ENCODE assay signal across 12 cellular contexts in the genomic region with DNA sequence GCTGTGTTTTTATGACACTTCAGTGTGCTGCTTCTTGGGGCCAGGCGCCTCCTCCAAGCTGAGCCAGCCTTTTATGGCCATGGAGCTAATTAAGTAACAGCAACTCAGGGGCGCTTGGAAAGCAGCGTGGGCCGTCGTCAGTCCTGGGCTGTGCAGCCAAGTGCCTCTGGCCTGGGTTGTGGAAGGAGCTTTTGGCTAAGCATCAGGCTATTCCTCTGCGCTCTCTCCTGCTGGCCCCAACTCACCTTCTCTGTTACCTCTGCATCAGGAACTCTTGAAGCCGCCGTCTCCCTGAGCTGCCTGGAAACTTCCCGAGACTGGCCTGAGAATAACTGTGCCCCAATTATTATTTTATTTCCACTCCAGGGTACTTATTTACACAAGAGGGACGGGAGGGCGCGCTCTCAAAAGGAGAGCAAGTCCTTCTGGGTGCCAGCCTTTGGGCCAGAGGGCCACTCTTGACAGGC. TPM values are rescaled to one million over a fixed set of nuclear protein-coding genes. Genes with fewer than 3 reads are reported as not detected.
A peak's percentile ranks its signal among the peaks of the same experiment; 100 is the strongest.
DNase-seq lines count a peak whose midpoint lies in the region; TF ChIP-seq lines count a peak whose summit lies in the region.
"Had no signal": no experiment of that assay in that cellular context is flagged by ENCODE, and none has a peak within 500 bp of the region (broad histone marks: within the 10 kb centered on the region; RNA-seq: fewer than 3 reads in every experiment).

No MANE protein-coding gene starts in this region.

- no peak for TF ChIP-seq POLR2A in transverse colon (IDR thresholded peaks at IDR 0.05)

- H3K27me3 ChIP-seq in transverse colon (no peaks in the 10 kb centered on the region), BE2C (no peaks in the 10 kb centered on the region)
- H3K27me3 ChIP-seq: SJSA1 had no signal

- in situ Hi-C loops in transverse colon (cut with MboI; ENCODE audit: low pct_ligation_motif_present in 1 of 4, low pct_unique_long_range_greater_than_20kb in 1 of 4, low sequenced_read_pairs in 3 of 4) = no loop called here

- WGBS in transverse colon (ENCODE audit: low coverage in 1 of 2), 2 donors = 45 to 50% methylated on average over 2 to 12 of the region's 12 CpGs

- H3K36me3 ChIP-seq in transverse colon (no peaks in the 10 kb centered on the region), BE2C (no peaks in the 10 kb centered on the region)
- H3K36me3 ChIP-seq: SJSA1 had no signal

- no peak for TF ChIP-seq EP300 in transverse colon (IDR thresholded peaks at IDR 0.05; ENCODE audit: low read depth)

- peak overlapping the region; percentile 77 to 85 (median 78) for H3K27ac ChIP-seq in transverse colon
- H3K27ac ChIP-seq: SJSA1 had no signal

- no peak for TF ChIP-seq CTCF in fibroblast of mammary gland (conservative IDR thresholded peaks at IDR 0.05; ENCODE audit: control insufficient read depth, insufficient read depth, low read depth, low read length)
- no peak for TF ChIP-seq CTCF in transverse colon (IDR thresholded peaks at IDR 0.05)
- no peak for TF ChIP-seq CTCF in BE2C (IDR thresholded peaks at IDR 0.05; ENCODE audit: low read depth, low read length)

- H3K9me3 ChIP-seq in transverse colon (no peaks in the 10 kb centered on the region), BE2C (no peaks in the 10 kb centered on the region)
- H3K9me3 ChIP-seq: A549, SJSA1 had no signal

- DNase-seq in NCI-H2029 (lab: John Stamatoyannopoulos, UW) = peak; percentile 27
- no peak for DNase-seq in NCI-H2029 treated with DMSO at 0.1 percent for 48 hours (lab: John Stamatoyannopoulos, UW)
- peak; percentile 42 for DNase-seq in fibroblast of mammary gland (ENCODE audit: low read depth)
- peak; percentile 13 for DNase-seq in middle frontal gyrus (ENCODE audit: extremely low spot score, low spot score)
- DNase-seq in transverse colon = peak; percentile 64
- DNase-seq in BE2C = no peak
- DNase-seq in activated effector memory CD4-positive, alpha-beta T cell treated with Interleukin-2 at 50 U/mL for 16 hours = no peak
- no peak for DNase-seq in NCI-H526 treated with DMSO at 0.1 percent for 48 hours (lab: John Stamatoyannopoulos, UW)
- DNase-seq: activated T-cell treated with anti-CD3 and anti-CD28 coated beads for 4 hours had no signal

- intact Hi-C loops in transverse colon (cut with DNase I; ENCODE audit: low total_unique reads) = no loop called here

- H3K4me1 ChIP-seq in transverse colon = peaks cover 0 to 40% (median 14%) of the 10 kb centered on the region in 4 donors
- H3K4me1 ChIP-seq in BE2C = no peaks in the 10 kb centered on the region

- no peak overlapping the region for H3K4me3 ChIP-seq in fibroblast of mammary gland (ENCODE audit: control insufficient read depth, low read depth, low read length)
- no peak overlapping the region for H3K4me3 ChIP-seq in transverse colon
- no peak overlapping the region for H3K4me3 ChIP-seq in BE2C (ENCODE audit: low read depth, low read length)
- H3K4me3 ChIP-seq: A549, GM12878, SJSA1 had no signal

RNA-seq across cellular contexts. Expression of a gene that starts 38.7 kb away (rescaled TPM):
- 10 to 100 TPM in 3 of 4 donors, 1 to 10 TPM in 1; 9.6 to 40.0 (median 23.1) TPM for total RNA-seq in transverse colon
- 1.6 TPM for polyA plus RNA-seq in BE2C (2012; ENCODE audit: insufficient read depth, insufficient read length, low read depth)

Comparison
In these comparisons a context has a peak if more than half of its experiments do, and no peak if none do; other contexts are left out.
1. DNase-seq: peak in NCI-H2029 (single experiment), fibroblast of mammary gland (single experiment), middle frontal gyrus (single experiment) and transverse colon (single experiment); none in NCI-H2029 treated with DMSO at 0.1 percent for 48 hours (single experiment), BE2C (single experiment), activated effector memory CD4-positive, alpha-beta T cell treated with Interleukin-2 at 50 U/mL for 16 hours (single experiment) and NCI-H526 treated with DMSO at 0.1 percent for 48 hours (single experiment).